ENCODE assay signal across 19 cellular contexts in genomic region chr21:27406297-27407009, GRCh38.
DNase-seq lines count a peak whose midpoint lies in the region; ATAC-seq and TF ChIP-seq lines count a peak whose summit lies in the region.
"Had no signal": no experiment of that assay in that cellular context is flagged by ENCODE, and none has a peak within 500 bp of the region (broad histone marks: within the 10 kb centered on the region; RNA-seq: fewer than 3 reads in every experiment).

No MANE protein-coding gene starts in this region.

- H3K9ac ChIP-seq in GM23248: no peak overlapping the region

- H3K4me3 Mint-ChIP-seq in osteocyte (ENCODE audit: unreplicated experiment): no peak overlapping the region
- H3K4me3 Mint-ChIP-seq: activated CD4-positive, alpha-beta T cell treated with anti-CD3 and anti-CD28 coated beads, Interleukin-2, amount 10 ng/mL, durations not matched to agents 7 days and 5 days; activated naive CD8-positive, alpha-beta T cell treated with anti-CD3 and anti-CD28 coated beads, Interleukin-2, amount 50 U/mL, for 24 hours; B cell had no signal

- in situ Hi-C loops in GM23248 (cut with MboI) (no loop called here), G401 (cut with HindIII; ENCODE audit: low sequenced_read_pairs) (no loop called here)

- no peaks in the 10 kb centered on the region for H4K20me1 ChIP-seq in GM23248 (ENCODE audit: insufficient read depth)

- H3K9me3 ChIP-seq in GM23248 (ENCODE audit: low read depth) (no peaks in the 10 kb centered on the region), right cardiac atrium (ENCODE audit: control insufficient read depth, low read length) (no peaks in the 10 kb centered on the region)
- H3K9me3 ChIP-seq: neutrophil had no signal

- H2AFZ ChIP-seq in GM23248: peak overlapping the region; percentile 4; the same call in 1 of the 2 replicates

- no peaks in the 10 kb centered on the region for H3K27me3 ChIP-seq in GM23248 (replicated peaks; ENCODE audit: insufficient read depth)
- no peaks in the 10 kb centered on the region for H3K27me3 ChIP-seq in right cardiac atrium (ENCODE audit: control insufficient read depth, insufficient read depth)
- H3K27me3 ChIP-seq: neutrophil had no signal

- H3K27ac ChIP-seq in GM23248 (no peak overlapping the region), right cardiac atrium (ENCODE audit: low read length) (no peak overlapping the region)
- H3K27ac ChIP-seq: coronary artery, neutrophil had no signal

- no peaks in the 10 kb centered on the region for H3K9me3 Mint-ChIP-seq in osteocyte (ENCODE audit: unreplicated experiment)

- 6 to 8% methylated on average over 3 of the region's 3 CpGs for WGBS in GM23248 (ENCODE audit: low coverage in 1 of 2, low lambda C conversion rate in 2 of 2, missing lambda C conversion rate in 2 of 2), 2 experiments
- WGBS in right cardiac atrium: 34% methylated on average over 3 of the region's 3 CpGs

- no peaks in the 10 kb centered on the region for H3K36me3 ChIP-seq in GM23248 (ENCODE audit: low read depth)
- H3K36me3 ChIP-seq: neutrophil had no signal

- H3K27me3 Mint-ChIP-seq in osteocyte (ENCODE audit: unreplicated experiment): no peaks in the 10 kb centered on the region
- H3K27me3 Mint-ChIP-seq: activated CD4-positive, alpha-beta T cell treated with anti-CD3 and anti-CD28 coated beads, Interleukin-2, amount 10 ng/mL, durations not matched to agents 7 days and 5 days; activated naive CD8-positive, alpha-beta T cell treated with anti-CD3 and anti-CD28 coated beads, Interleukin-2, amount 50 U/mL, for 24 hours; B cell had no signal

- intact Hi-C loops in right cardiac atrium (cut with DNase I): no loop called here

- H3K4me1 ChIP-seq in GM23248 (ENCODE audit: insufficient read depth): peaks cover 10% of the 10 kb centered on the region
- H3K4me1 ChIP-seq in right cardiac atrium (ENCODE audit: control insufficient read depth, insufficient read depth, low read length): no peaks in the 10 kb centered on the region

- H3K27ac Mint-ChIP-seq in osteocyte (ENCODE audit: unreplicated experiment): peak overlapping the region; percentile 66
- H3K27ac Mint-ChIP-seq: activated CD4-positive, alpha-beta T cell treated with anti-CD3 and anti-CD28 coated beads, Interleukin-2, amount 10 ng/mL, durations not matched to agents 7 days and 5 days; activated naive CD8-positive, alpha-beta T cell treated with anti-CD3 and anti-CD28 coated beads, Interleukin-2, amount 50 U/mL, for 24 hours; B cell had no signal

- H3K9me2 ChIP-seq in GM23248 (ENCODE audit: insufficient read depth): no peaks in the 10 kb centered on the region; the same call in 1 of the 2 replicates

- ATAC-seq in right cardiac atrium (peak; percentile 63 to 69), HG02642 (IDR thresholded peaks at IDR 0.05; ENCODE audit: poor library complexity, unreplicated experiment) (no peak)
- ATAC-seq: activated naive CD8-positive, alpha-beta T cell treated with anti-CD3 and anti-CD28 coated beads, Interleukin-2, amount 50 U/mL, for 24 hours had no signal

- no peaks in the 10 kb centered on the region for H3K36me3 Mint-ChIP-seq in osteocyte (ENCODE audit: unreplicated experiment)

- DNase-seq in GM23248: peak; percentile 49
- DNase-seq in cardiac fibroblast (ENCODE audit: low read depth in 2 of 2): peak; percentile 29 to 70
- no peak for DNase-seq in right cardiac atrium
- DNase-seq in osteocyte (ENCODE audit: extremely low spot score, unreplicated experiment): no peak
- DNase-seq in NCI-H510A (lab: John Stamatoyannopoulos, UW): no peak
- no peak for DNase-seq in GM19240 (ENCODE audit: insufficient read length, low spot score)
- no peak for DNase-seq in G401 (ENCODE audit: low spot score)
- DNase-seq: activated CD4-positive, alpha-beta T cell treated with anti-CD3 and anti-CD28 coated beads, Interleukin-2, amount 10 ng/mL, durations not matched to agents 7 days and 5 days; activated naive CD8-positive, alpha-beta T cell treated with anti-CD3 and anti-CD28 coated beads, Interleukin-2, amount 50 U/mL, for 24 hours; activated T-cell treated with anti-CD3 and anti-CD28 coated beads, Interleukin-2, amount 50 U/mL, for 1 hour; mammary epithelial cell; NCI-H2081 treated with DMSO at 0.1 percent for 48 hours; SHP77; stimulated activated naive CD4-positive, alpha-beta T cell had no signal

- H3K4me3 ChIP-seq in GM23248 (no peak overlapping the region), cardiac fibroblast (replicated peaks in 1 of 2; ENCODE audit: low read depth in 2 of 2, low read length in 2 of 2) (no peak overlapping the region), right cardiac atrium (ENCODE audit: low read length) (no peak overlapping the region)
- H3K4me3 ChIP-seq: coronary artery, skin epidermis had no signal

- H3K4me2 ChIP-seq in GM23248 (ENCODE audit: unreplicated experiment): peak overlapping the region; percentile 20

- H3K79me2 ChIP-seq in GM23248 (ENCODE audit: insufficient read depth): no peaks in the 10 kb centered on the region

- H3K4me1 Mint-ChIP-seq in osteocyte (ENCODE audit: unreplicated experiment): peaks cover 22% of the 10 kb centered on the region
- H3K4me1 Mint-ChIP-seq: activated CD4-positive, alpha-beta T cell treated with anti-CD3 and anti-CD28 coated beads, Interleukin-2, amount 10 ng/mL, durations not matched to agents 7 days and 5 days; activated naive CD8-positive, alpha-beta T cell treated with anti-CD3 and anti-CD28 coated beads, Interleukin-2, amount 50 U/mL, for 24 hours; B cell had no signal

- TF ChIP-seq CTCF in cardiac fibroblast (IDR thresholded peaks at IDR 0.05; ENCODE audit: low read depth, low read length) (no peak), osteocyte (IDR thresholded peaks at IDR 0.05) (no peak)

- H3F3A ChIP-seq in GM23248 (ENCODE audit: insufficient read depth): 0 out of 2 replicates have a peak, but pooled peaks cover 10% of the 10 kb centered on the region

Comparison
In these comparisons a context has a peak if more than half of its experiments do, and no peak if none do; other contexts are left out.
1. DNase-seq: peak in GM23248 (single experiment) and cardiac fibroblast (2 of 2); none in right cardiac atrium (0 of 3), osteocyte (single experiment), NCI-H510A (single experiment), GM19240 (single experiment) and G401 (single experiment).